In genomic region chr18:48836231-48836805, GRCh38 we compare ENCODE assay signal across 2 cellular contexts.
TF ChIP-seq lines count a peak whose summit lies in the region.

No MANE protein-coding gene starts in this region.

TF ChIP-seq in SK-N-SH, 30 proteins besides CTCF, POLR2A, EP300 and RAD21:
- no peak for TF ChIP-seq CHD2 (IDR thresholded peaks at IDR 0.05; ENCODE audit: low read length, partially characterized antibody)
- TF ChIP-seq YY1 (IDR thresholded peaks at IDR 0.05; ENCODE audit: low read depth) = no peak
- TF ChIP-seq ELF1 (IDR thresholded peaks at IDR 0.05) = no peak
- TF ChIP-seq FOSL2 (IDR thresholded peaks at IDR 0.05; ENCODE audit: borderline replicate concordance, low read depth) = no peak
- TF ChIP-seq MEF2A (IDR thresholded peaks at IDR 0.05; ENCODE audit: borderline replicate concordance, low read depth) = no peak
- no peak for TF ChIP-seq FOXM1 (IDR thresholded peaks at IDR 0.05; ENCODE audit: low read depth)
- no peak for TF ChIP-seq SMC3 (IDR thresholded peaks at IDR 0.05; ENCODE audit: low read depth, low read length)

TF ChIP-seq in SK-N-SH treated with all-trans-retinoic acid at 6 μM for 48 hours, 23 proteins besides CTCF, POLR2A, EP300 and RAD21:
- TF ChIP-seq RARB (CRISPR knock-in tag; IDR thresholded peaks at IDR 0.05) = no peak
- no peak for TF ChIP-seq ISL1 (CRISPR knock-in tag; IDR thresholded peaks at IDR 0.05)
- no peak for TF ChIP-seq ZNF565 (CRISPR knock-in tag; conservative IDR thresholded peaks at IDR 0.05; ENCODE audit: low read depth)
- TF ChIP-seq PPARA (CRISPR knock-in tag; IDR thresholded peaks at IDR 0.05; ENCODE audit: borderline replicate concordance) = no peak
- TF ChIP-seq OSR1 (CRISPR knock-in tag; IDR thresholded peaks at IDR 0.05) = no peak
- no peak for TF ChIP-seq ZNF70 (CRISPR knock-in tag; IDR thresholded peaks at IDR 0.05)
- TF ChIP-seq TCF4 (CRISPR knock-in tag; IDR thresholded peaks at IDR 0.05; ENCODE audit: borderline replicate concordance) = no peak
- TF ChIP-seq SNAI2 (CRISPR knock-in tag; IDR thresholded peaks at IDR 0.05) = no peak
- TF ChIP-seq ZFP30 (CRISPR knock-in tag; IDR thresholded peaks at IDR 0.05) = no peak
- TF ChIP-seq, protein P1, sequence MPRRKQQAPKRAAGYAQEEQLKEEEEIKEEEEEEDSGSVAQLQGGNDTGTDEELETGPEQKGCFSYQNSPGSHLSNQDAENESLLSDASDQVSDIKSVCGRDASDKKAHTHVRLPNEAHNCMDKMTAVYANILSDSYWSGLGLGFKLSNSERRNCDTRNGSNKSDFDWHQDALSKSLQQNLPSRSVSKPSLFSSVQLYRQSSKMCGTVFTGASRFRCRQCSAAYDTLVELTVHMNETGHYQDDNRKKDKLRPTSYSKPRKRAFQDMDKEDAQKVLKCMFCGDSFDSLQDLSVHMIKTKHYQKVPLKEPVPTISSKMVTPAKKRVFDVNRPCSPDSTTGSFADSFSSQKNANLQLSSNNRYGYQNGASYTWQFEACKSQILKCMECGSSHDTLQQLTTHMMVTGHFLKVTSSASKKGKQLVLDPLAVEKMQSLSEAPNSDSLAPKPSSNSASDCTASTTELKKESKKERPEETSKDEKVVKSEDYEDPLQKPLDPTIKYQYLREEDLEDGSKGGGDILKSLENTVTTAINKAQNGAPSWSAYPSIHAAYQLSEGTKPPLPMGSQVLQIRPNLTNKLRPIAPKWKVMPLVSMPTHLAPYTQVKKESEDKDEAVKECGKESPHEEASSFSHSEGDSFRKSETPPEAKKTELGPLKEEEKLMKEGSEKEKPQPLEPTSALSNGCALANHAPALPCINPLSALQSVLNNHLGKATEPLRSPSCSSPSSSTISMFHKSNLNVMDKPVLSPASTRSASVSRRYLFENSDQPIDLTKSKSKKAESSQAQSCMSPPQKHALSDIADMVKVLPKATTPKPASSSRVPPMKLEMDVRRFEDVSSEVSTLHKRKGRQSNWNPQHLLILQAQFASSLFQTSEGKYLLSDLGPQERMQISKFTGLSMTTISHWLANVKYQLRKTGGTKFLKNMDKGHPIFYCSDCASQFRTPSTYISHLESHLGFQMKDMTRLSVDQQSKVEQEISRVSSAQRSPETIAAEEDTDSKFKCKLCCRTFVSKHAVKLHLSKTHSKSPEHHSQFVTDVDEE (CRISPR knock-in tag; IDR thresholded peaks at IDR 0.05) = no peak
